ENCODE assay signal across 8 cellular contexts in genomic region chr9:136666364-136667216, GRCh38. TPM values are rescaled to one million over a fixed set of nuclear protein-coding genes. Genes with fewer than 3 reads are reported as not detected.
A peak's percentile ranks its signal among the peaks of the same experiment; 100 is the strongest.
DNase-seq lines count a peak whose midpoint lies in the region; ATAC-seq and TF ChIP-seq lines count a peak whose summit lies in the region.

No MANE protein-coding gene starts in this region.

- H3K9me3 ChIP-seq in HUES6 (ENCODE audit: control insufficient read depth, insufficient read depth, low read depth, low read length): no peaks in the 10 kb centered on the region
- no peaks in the 10 kb centered on the region for H3K9me3 ChIP-seq in muscle layer of duodenum (ENCODE audit: control insufficient read depth in 1 of 2, low read length in 2 of 2)

- peak overlapping the region; percentile 45 for H3K4me3 Mint-ChIP-seq in chondrocyte (ENCODE audit: unreplicated experiment)

- no peaks in the 10 kb centered on the region for H3K79me2 ChIP-seq in ACC112 (ENCODE audit: control insufficient read depth, insufficient read depth, low read length, unreplicated experiment)

- H3K27me3 ChIP-seq in ACC112 (ENCODE audit: insufficient read depth, low read length): no peaks in the 10 kb centered on the region
- H3K27me3 ChIP-seq in HUES6 (ENCODE audit: control insufficient read depth, insufficient read depth, low read length): peaks cover 12% of the 10 kb centered on the region; the same call in 1 of the 2 replicates
- H3K27me3 ChIP-seq in muscle layer of duodenum (ENCODE audit: low read depth, low read length): peaks cover 26% of the 10 kb centered on the region
- H3K27me3 ChIP-seq in brain microvascular endothelial cell (replicated peaks): no peaks in the 10 kb centered on the region

- H3K27ac ChIP-seq in ACC112 (ENCODE audit: low read depth, low read length) (no peak overlapping the region), HUES6 (ENCODE audit: low read depth, low read length) (no peak overlapping the region), muscle layer of duodenum (ENCODE audit: low read length) (no peak overlapping the region), brain microvascular endothelial cell (no peak overlapping the region)

- ATAC-seq in GM21447 (IDR thresholded peaks at IDR 0.05; ENCODE audit: unreplicated experiment): no peak

- no peaks in the 10 kb centered on the region for H3K9me3 Mint-ChIP-seq in chondrocyte (ENCODE audit: low read depth)

- H3K36me3 Mint-ChIP-seq in chondrocyte (ENCODE audit: low read depth): no peaks in the 10 kb centered on the region

- TF ChIP-seq CTCF in chondrocyte (IDR thresholded peaks at IDR 0.05) (no peak), brain microvascular endothelial cell (IDR thresholded peaks at IDR 0.05; ENCODE audit: low read depth, low read length, missing control alignments) (no peak)

- H2AFZ ChIP-seq in ACC112 (ENCODE audit: low read length, unreplicated experiment): peak overlapping the region; percentile 50

- H3K27ac Mint-ChIP-seq in chondrocyte (ENCODE audit: unreplicated experiment): no peak overlapping the region

- peaks cover 2% of the 10 kb centered on the region for H3K4me1 ChIP-seq in ACC112 (ENCODE audit: control insufficient read depth, insufficient read depth, low read length, unreplicated experiment)
- H3K4me1 ChIP-seq in HUES6 (ENCODE audit: control insufficient read depth, insufficient read depth, low read length): peaks cover 5% of the 10 kb centered on the region
- peaks cover 0 to 23% of the 10 kb centered on the region in 2 donors for H3K4me1 ChIP-seq in muscle layer of duodenum (ENCODE audit: control insufficient read depth in 1 of 2, insufficient read depth in 2 of 2, low read length in 2 of 2)

- H3K4me3 ChIP-seq in ACC112 (ENCODE audit: low read depth, low read length) (peak overlapping the region; percentile 73), HUES6 (ENCODE audit: low read depth, low read length) (peak overlapping the region; percentile 61), muscle layer of duodenum (ENCODE audit: low read depth in 1 of 2, low read length in 2 of 2) (peak overlapping the region; percentile 16 to 50), brain microvascular endothelial cell (ENCODE audit: low read depth, low read length) (no peak overlapping the region)

- no peak overlapping the region for H3K9ac ChIP-seq in HUES6 (ENCODE audit: low read length)

- H3K36me3 ChIP-seq in ACC112 (ENCODE audit: insufficient read depth, low read length) (no peaks in the 10 kb centered on the region), HUES6 (ENCODE audit: control insufficient read depth, insufficient read depth, low read length) (no peaks in the 10 kb centered on the region), muscle layer of duodenum (ENCODE audit: control insufficient read depth in 1 of 2, insufficient read depth in 2 of 2, low read length in 2 of 2) (no peaks in the 10 kb centered on the region), brain microvascular endothelial cell (replicated peaks) (no peaks in the 10 kb centered on the region)

- DNase-seq in chondrocyte (ENCODE audit: low spot score) (no peak), DMS 273 (lab: John Stamatoyannopoulos, UW; ENCODE audit: unreplicated experiment) (no peak), brain microvascular endothelial cell (no peak)
- DNase-seq in activated effector memory CD4-positive, alpha-beta T cell treated with anti-CD3 and anti-CD28 coated beads, Interleukin-2, amount 50 U/mL, for 16 hours: no peak

- no peaks in the 10 kb centered on the region for H3K27me3 Mint-ChIP-seq in chondrocyte (ENCODE audit: low read depth)

- H3K4me1 Mint-ChIP-seq in chondrocyte (ENCODE audit: low read depth): peaks cover 7% of the 10 kb centered on the region

- in situ Hi-C loops in brain microvascular endothelial cell (cut with HindIII; ENCODE audit: low pct_ligation_motif_present, low sequenced_read_pairs): no loop called here

RNA-seq across cellular contexts. Expression of gene EGFL7, which starts 3.9 kb away (rescaled TPM):
- total RNA-seq in chondrocyte: 5.4 to 7.8 TPM (median 7.0 TPM) in 3 replicates

RNA-seq across cellular contexts. Expression of gene AGPAT2, which starts 20.7 kb away (rescaled TPM):
- 23.4 to 39.8 TPM (median 39.1 TPM) in 3 replicates for total RNA-seq in chondrocyte

RNA-seq across cellular contexts. Expression of gene DIPK1B, which starts 45.8 kb away (rescaled TPM):
- 8.2 to 9.2 TPM (median 8.5 TPM) in 3 replicates for total RNA-seq in chondrocyte
